8 cellular contexts compared by ENCODE assay signal in the genomic region with DNA sequence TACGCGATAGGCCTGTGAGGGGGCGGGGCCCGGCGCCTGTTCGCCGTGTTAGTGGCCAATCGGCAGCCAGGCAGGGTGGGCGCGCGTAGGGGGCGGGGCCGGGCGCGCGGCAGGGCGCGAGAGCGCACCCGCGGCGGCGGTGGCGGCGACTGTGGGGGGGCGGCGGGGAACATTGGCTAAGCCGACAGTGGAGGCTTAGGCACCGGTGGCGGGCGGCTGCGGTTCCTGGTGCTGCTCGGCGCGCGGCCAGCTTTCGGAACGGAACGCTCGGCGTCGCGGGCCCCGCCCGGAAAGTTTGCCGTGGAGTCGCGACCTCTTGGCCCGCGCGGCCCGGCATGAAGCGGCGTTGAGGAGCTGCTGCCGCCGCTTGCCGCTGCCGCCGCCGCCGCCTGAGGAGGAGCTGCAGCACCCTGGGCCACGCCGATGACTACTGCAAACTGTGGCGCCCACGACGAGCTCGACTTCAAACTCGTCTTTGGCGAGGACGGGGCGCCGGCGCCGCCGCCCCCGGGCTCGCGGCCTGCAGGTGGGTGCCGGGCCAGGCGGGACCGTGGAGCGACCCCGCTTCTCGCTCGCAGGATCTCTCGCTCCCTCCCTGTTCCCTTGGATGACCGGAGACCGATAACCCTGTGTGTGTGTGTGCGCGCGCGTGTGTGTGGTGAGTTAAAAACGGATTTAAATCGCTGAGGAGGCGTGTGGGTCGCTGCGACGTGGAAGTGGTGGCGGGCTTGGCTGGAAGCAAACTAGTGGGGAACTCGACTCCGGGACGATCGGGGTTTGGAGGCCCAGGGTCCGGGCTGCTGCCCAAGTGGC. TPM values are rescaled to one million over a fixed set of nuclear protein-coding genes. Genes with fewer than 3 reads are reported as not detected.
A peak's percentile ranks its signal among the peaks of the same experiment; 100 is the strongest.
DNase-seq lines count a peak whose midpoint lies in the region; ATAC-seq and TF ChIP-seq lines count a peak whose summit lies in the region.

Gene NFATC3 (plus strand): TSS at position 112 of the 813 bp plus-strand sequence. CDS start 312 bp downstream, at position 424.

- CTCF ChIA-PET in activated CD4-positive, alpha-beta memory T cell treated with anti-CD3 and anti-CD28 coated beads, Interleukin-2, amount 10 ng/mL, durations not matched to agents 7 days and 5 days (lab: Charles Lee): interaction anchor here (0.6 to 4.5 kb wide), 17 partner anchors 9 to 523 kb away, joined by 3 to 65 read pairs (median 4); partner anchors contain the start of genes CTCF and PSMB10

- intact Hi-C loops in lower lobe of right lung (cut with DNase I): no loop called here

- H3K27ac ChIP-seq in duodenal mucosa (ENCODE audit: low read depth, low read length) (peak within 1 kb of the TSS; percentile 99), lower lobe of right lung (peak within 1 kb of the TSS; percentile 99)

- H3K4me1 ChIP-seq in duodenal mucosa (ENCODE audit: control insufficient read depth in 1 of 2, insufficient read depth in 2 of 2, low read length in 2 of 2): peaks cover 49 to 62% of the 10 kb centered on the region in 2 donors
- peaks cover 76% of the 10 kb centered on the region for H3K4me1 ChIP-seq in lower lobe of right lung

- H3K36me3 ChIP-seq in duodenal mucosa (ENCODE audit: control insufficient read depth in 1 of 2, insufficient read depth in 2 of 2, low read length in 2 of 2) (no peaks in the 10 kb centered on the region), lower lobe of right lung (no peaks in the 10 kb centered on the region)

- peak within 1 kb of the TSS; percentile 88 for H3K4me3 Mint-ChIP-seq in activated CD4-positive, alpha-beta memory T cell treated with anti-CD3 and anti-CD28 coated beads, Interleukin-2, amount 10 ng/mL, durations not matched to agents 7 days and 5 days

- no peaks in the 10 kb centered on the region for H3K9me3 Mint-ChIP-seq in activated CD4-positive, alpha-beta memory T cell treated with anti-CD3 and anti-CD28 coated beads, Interleukin-2, amount 10 ng/mL, durations not matched to agents 7 days and 5 days

- POLR2A ChIA-PET in activated CD4-positive, alpha-beta memory T cell treated with anti-CD3 and anti-CD28 coated beads, Interleukin-2, amount 10 ng/mL, durations not matched to agents 7 days and 5 days (lab: Charles Lee): interaction anchor here (0.7 to 11.4 kb wide), 26 partner anchors 8 to 529 kb away, joined by 3 to 514 read pairs (median 4); partner anchors contain the start of genes ACD, CTCF, DDX28 and DPEP2

- TF ChIP-seq CTCF in lower lobe of right lung (IDR thresholded peaks at IDR 0.05): no peak

- H3K4me3 ChIP-seq in duodenal mucosa (ENCODE audit: low read depth in 1 of 2, low read length in 2 of 2) (peak within 1 kb of the TSS; percentile 78 to 94), lower lobe of right lung (peak within 1 kb of the TSS; percentile 84)

- H3K9ac ChIP-seq in duodenal mucosa (ENCODE audit: low read depth in 1 of 2, low read length in 2 of 2): peak within 1 kb of the TSS; percentile 70 to 87

- ATAC-seq in GM18909 (IDR thresholded peaks at IDR 0.05; ENCODE audit: poor library complexity, unreplicated experiment): peak; percentile 58
- ATAC-seq in HG03139 (IDR thresholded peaks at IDR 0.05; ENCODE audit: unreplicated experiment): peak; percentile 50
- peak; percentile 93 to 96 for ATAC-seq in lower lobe of right lung

- H3K27me3 ChIP-seq in duodenal mucosa (ENCODE audit: control insufficient read depth in 1 of 2, insufficient read depth in 2 of 2, low read length in 2 of 2) (no peaks in the 10 kb centered on the region), lower lobe of right lung (ENCODE audit: low read depth) (no peaks in the 10 kb centered on the region)

- no peaks in the 10 kb centered on the region for H3K9me3 ChIP-seq in duodenal mucosa (ENCODE audit: control insufficient read depth in 1 of 2, low read length in 2 of 2)
- no peaks in the 10 kb centered on the region for H3K9me3 ChIP-seq in lower lobe of right lung

- peak; percentile 99 for DNase-seq in AG20443 (ENCODE audit: low spot score)
- peak; percentile 78 for DNase-seq in NCI-H526 treated with DMSO at 0.1 percent for 48 hours (lab: John Stamatoyannopoulos, UW)
- peak; percentile 99 for DNase-seq in activated CD4-positive, alpha-beta memory T cell treated with anti-CD3 and anti-CD28 coated beads, Interleukin-2, amount 10 ng/mL, durations not matched to agents 7 days and 5 days
- peak; percentile 100 for DNase-seq in lower lobe of right lung
- peak; percentile 97 to 98 (median 98) for DNase-seq in stimulated activated CD4-positive, alpha-beta T cell treated with anti-CD3 and anti-CD28 coated beads, TNF-alpha, amount 100 ng/mL, for 1 hour (ENCODE audit: low read depth in 3 of 3, low spot score in 1 of 3)

- no peaks in the 10 kb centered on the region for H3K27me3 Mint-ChIP-seq in activated CD4-positive, alpha-beta memory T cell treated with anti-CD3 and anti-CD28 coated beads, Interleukin-2, amount 10 ng/mL, durations not matched to agents 7 days and 5 days

- peaks cover 61% of the 10 kb centered on the region for H3K4me1 Mint-ChIP-seq in activated CD4-positive, alpha-beta memory T cell treated with anti-CD3 and anti-CD28 coated beads, Interleukin-2, amount 10 ng/mL, durations not matched to agents 7 days and 5 days

- peaks cover 47% of the 10 kb centered on the region for H3K36me3 Mint-ChIP-seq in activated CD4-positive, alpha-beta memory T cell treated with anti-CD3 and anti-CD28 coated beads, Interleukin-2, amount 10 ng/mL, durations not matched to agents 7 days and 5 days (ENCODE audit: low read depth)

- peak within 1 kb of the TSS; percentile 95 for H3K27ac Mint-ChIP-seq in activated CD4-positive, alpha-beta memory T cell treated with anti-CD3 and anti-CD28 coated beads, Interleukin-2, amount 10 ng/mL, durations not matched to agents 7 days and 5 days

RNA-seq across cellular contexts. Expression of gene NFATC3, which starts in this region (rescaled TPM):
- 100 to 1,000 TPM; 208 to 209 TPM for total RNA-seq in activated CD4-positive, alpha-beta memory T cell treated with anti-CD3 and anti-CD28 coated beads, Interleukin-2, amount 10 ng/mL, durations not matched to agents 7 days and 5 days
- total RNA-seq in lower lobe of right lung: 61.6 TPM

Comparison
In these comparisons a context has a peak if more than half of its experiments do, and no peak if none do; other contexts are left out.
1. Peak in every context shown above with its lines: DNase-seq, ATAC-seq, H3K4me3 ChIP-seq and H3K27ac ChIP-seq.